22 cellular contexts compared by ENCODE assay signal in genomic region chr2:87401726-87402345, GRCh38.
"Had no signal": no experiment of that assay in that cellular context is flagged by ENCODE, and none has a peak within 500 bp of the region (broad histone marks: within the 10 kb centered on the region; RNA-seq: fewer than 3 reads in every experiment).

No MANE protein-coding gene starts in this region.

- H3K4me1 ChIP-seq: gastrocnemius medialis, pancreas, prostate gland, spleen, testis, transverse colon had no signal

- H3K27ac Mint-ChIP-seq: activated CD8-positive, alpha-beta memory T cell treated with anti-CD3 and anti-CD28 coated beads, Interleukin-2, amount 10 ng/mL, durations not matched to agents 7 days and 5 days; activated CD8-positive, alpha-beta T cell treated with anti-CD3 and anti-CD28 coated beads, Interleukin-2, amount 10 ng/mL, durations not matched to agents 7 days and 5 days; activated naive CD8-positive, alpha-beta T cell treated with anti-CD3 and anti-CD28 coated beads, Interleukin-2, amount 50 U/mL, for 24 hours; dendritic cell treated with granulocyte-macrophage colony-stimulating factor and Interleukin-4, amounts not matched to agents 40 ng/mL and 50 ng/mL, for 4 days; mesothelial cell of epicardium; naive B cell; T-helper 17 cell had no signal

- H3K36me3 ChIP-seq: gastrocnemius medialis, pancreas, prostate gland, spleen, transverse colon had no signal

- DNase-seq: activated CD4-positive, alpha-beta T cell treated with anti-CD3 and anti-CD28 coated beads, Interleukin-2, amount 50 U/mL, for 1 hour; activated CD8-positive, alpha-beta memory T cell treated with anti-CD3 and anti-CD28 coated beads, Interleukin-2, amount 10 ng/mL, durations not matched to agents 7 days and 5 days; activated CD8-positive, alpha-beta T cell treated with anti-CD3 and anti-CD28 coated beads, Interleukin-2, amount 10 ng/mL, durations not matched to agents 7 days and 5 days; activated naive CD8-positive, alpha-beta T cell treated with anti-CD3 and anti-CD28 coated beads, Interleukin-2, amount 50 U/mL, for 24 hours; amygdala; central memory CD4-positive, alpha-beta T cell; effector CD4-positive, alpha-beta T cell; gastrocnemius medialis; glutamatergic neuron; left colon; naive B cell; stimulated activated naive CD8-positive, alpha-beta T cell treated with anti-CD3 and anti-CD28 coated beads, Interleukin-15, Interleukin-2, amounts not matched to agents 100 U/mL and 50 U/mL, for 24 hours; T-helper 17 cell; T1000; testis; transverse colon had no signal

- H3K4me1 Mint-ChIP-seq: activated CD8-positive, alpha-beta memory T cell treated with anti-CD3 and anti-CD28 coated beads, Interleukin-2, amount 10 ng/mL, durations not matched to agents 7 days and 5 days; activated naive CD4-positive, alpha-beta T cell treated with anti-CD3 and anti-CD28 coated beads, Interleukin-2, amount 50 U/mL, for 24 hours; activated naive CD8-positive, alpha-beta T cell treated with anti-CD3 and anti-CD28 coated beads, Interleukin-2, amount 50 U/mL, for 24 hours; mesothelial cell of epicardium; naive B cell; T-helper 17 cell had no signal

- H3K27me3 ChIP-seq: gastrocnemius medialis, pancreas, spleen, testis, transverse colon had no signal

- H3K4me3 Mint-ChIP-seq: activated CD8-positive, alpha-beta memory T cell treated with anti-CD3 and anti-CD28 coated beads, Interleukin-2, amount 10 ng/mL, durations not matched to agents 7 days and 5 days; activated CD8-positive, alpha-beta T cell treated with anti-CD3 and anti-CD28 coated beads, Interleukin-2, amount 10 ng/mL, durations not matched to agents 7 days and 5 days; activated naive CD4-positive, alpha-beta T cell treated with anti-CD3 and anti-CD28 coated beads, Interleukin-2, amount 50 U/mL, for 24 hours; activated naive CD8-positive, alpha-beta T cell treated with anti-CD3 and anti-CD28 coated beads, Interleukin-2, amount 50 U/mL, for 24 hours; dendritic cell treated with granulocyte-macrophage colony-stimulating factor and Interleukin-4, amounts not matched to agents 40 ng/mL and 50 ng/mL, for 4 days; mesothelial cell of epicardium; T-helper 17 cell had no signal

- H3K9me3 ChIP-seq: gastrocnemius medialis, pancreas, prostate gland, testis, transverse colon had no signal

- H3K27ac ChIP-seq: gastrocnemius medialis, pancreas, prostate gland, spleen, testis, transverse colon had no signal

- H3K27me3 Mint-ChIP-seq: activated CD8-positive, alpha-beta memory T cell treated with anti-CD3 and anti-CD28 coated beads, Interleukin-2, amount 10 ng/mL, durations not matched to agents 7 days and 5 days; activated naive CD4-positive, alpha-beta T cell treated with anti-CD3 and anti-CD28 coated beads, Interleukin-2, amount 50 U/mL, for 24 hours; activated naive CD8-positive, alpha-beta T cell treated with anti-CD3 and anti-CD28 coated beads, Interleukin-2, amount 50 U/mL, for 24 hours; dendritic cell treated with granulocyte-macrophage colony-stimulating factor and Interleukin-4, amounts not matched to agents 40 ng/mL and 50 ng/mL, for 4 days; naive B cell; T-helper 17 cell had no signal

- H3K4me3 ChIP-seq: gastrocnemius medialis, pancreas, prostate gland, spleen, testis, transverse colon had no signal

- H3K9me3 Mint-ChIP-seq: activated naive CD4-positive, alpha-beta T cell treated with anti-CD3 and anti-CD28 coated beads, Interleukin-2, amount 50 U/mL, for 24 hours; dendritic cell treated with granulocyte-macrophage colony-stimulating factor and Interleukin-4, amounts not matched to agents 40 ng/mL and 50 ng/mL, for 4 days; mesothelial cell of epicardium had no signal

- H3K36me3 Mint-ChIP-seq: activated naive CD4-positive, alpha-beta T cell treated with anti-CD3 and anti-CD28 coated beads, Interleukin-2, amount 50 U/mL, for 24 hours; mesothelial cell of epicardium; naive B cell had no signal
